9 cellular contexts compared by ENCODE assay signal in the genomic region with DNA sequence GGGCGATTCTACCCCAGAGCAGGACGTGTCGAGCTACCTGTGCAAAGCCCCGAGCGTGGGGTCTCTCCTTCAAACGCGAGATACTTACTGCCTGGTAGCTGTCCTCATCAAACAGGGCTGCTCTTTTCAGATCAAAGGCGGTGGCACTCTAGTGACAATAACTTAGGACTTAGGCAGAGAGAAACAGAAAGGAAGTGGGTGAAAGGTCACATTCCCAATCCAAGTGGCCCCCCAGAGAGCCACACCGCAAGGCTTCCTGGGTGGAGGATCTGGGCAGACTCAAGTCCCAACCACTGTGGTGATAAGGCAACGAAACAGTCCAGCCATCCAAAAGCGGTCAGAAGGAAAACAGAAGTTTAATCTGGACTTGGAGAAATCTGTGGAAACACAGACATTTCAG.
DNase-seq lines count a peak whose midpoint lies in the region; ATAC-seq and TF ChIP-seq lines count a peak whose summit lies in the region.
"Had no signal": no experiment of that assay in that cellular context is flagged by ENCODE, and none has a peak within 500 bp of the region (broad histone marks: within the 10 kb centered on the region; RNA-seq: fewer than 3 reads in every experiment).

No MANE protein-coding gene starts in this region.

- no peaks in the 10 kb centered on the region for H4K20me1 ChIP-seq in fibroblast of lung (ENCODE audit: control insufficient read depth, extremely low read depth, insufficient read depth, low read length)

- H3K27ac ChIP-seq in fibroblast of lung (ENCODE audit: insufficient read depth, low read length) (peak overlapping the region; percentile 41), uterus (peak overlapping the region; percentile 77 to 78), trophoblast cell (ENCODE audit: low read depth, low read length) (no peak overlapping the region)

- no peak overlapping the region for H2BK5ac ChIP-seq in trophoblast cell (ENCODE audit: low read depth, low read length, poor library complexity)

- H3K4me1 ChIP-seq in fibroblast of lung (ENCODE audit: control insufficient read depth, extremely low read depth, insufficient read depth, low read length) (peaks cover 19% of the 10 kb centered on the region), uterus (peaks cover 5 to 6% of the 10 kb centered on the region in 2 donors), trophoblast cell (ENCODE audit: control insufficient read depth in 1 of 2, insufficient read depth in 2 of 2, low read length in 2 of 2) (peaks cover 0 to 11% of the 10 kb centered on the region in 2 experiments)

- no CpG with 5 or more reads among the region's 11 CpGs for WGBS in trophoblast cell (ENCODE audit: extremely low coverage, insufficient coverage, insufficient read length)

- no peak overlapping the region for H2BK120ac ChIP-seq in trophoblast cell (ENCODE audit: insufficient read depth, low read length, poor library complexity)

- no peak overlapping the region for H2BK12ac ChIP-seq in trophoblast cell (ENCODE audit: low read length)

- intact Hi-C loops in Right ventricle myocardium inferior (cut with DNase I): loop anchor here (2.0 to 5.0 kb wide), 4 partner anchors 54 to 132 kb away; no protein-coding TSS in a partner anchor
- intact Hi-C loops in cardiac septum (cut with DNase I): loop anchor here (10.0 kb wide), 2 partner anchors 150 to 990 kb away; no protein-coding TSS in a partner anchor
- intact Hi-C loops in uterus (cut with DNase I; ENCODE audit: low total_unique reads): no loop called here

- H3K27ac Mint-ChIP-seq in nephron: peak overlapping the region; percentile 68 to 89 (median 75)
- H3K27ac Mint-ChIP-seq: B cell had no signal

- H4K12ac ChIP-seq in trophoblast cell (ENCODE audit: low read depth, low read length): no peak overlapping the region

- no peak overlapping the region for H3K14ac ChIP-seq in trophoblast cell (ENCODE audit: low read length)

- H3K79me2 ChIP-seq in fibroblast of lung (ENCODE audit: control insufficient read depth, insufficient read depth, low read length) (no peaks in the 10 kb centered on the region), trophoblast cell (ENCODE audit: control insufficient read depth, insufficient read depth, low read length, poor library complexity) (no peaks in the 10 kb centered on the region)

- H3K4me3 Mint-ChIP-seq in nephron: peak overlapping the region; percentile 2 to 69 (median 58)
- H3K4me3 Mint-ChIP-seq: B cell had no signal

- no peak overlapping the region for H3K18ac ChIP-seq in trophoblast cell (ENCODE audit: low read length)

- H3K9me3 ChIP-seq in fibroblast of lung (ENCODE audit: control insufficient read depth, insufficient read depth, low read depth, low read length) (no peaks in the 10 kb centered on the region), uterus (no peaks in the 10 kb centered on the region), trophoblast cell (ENCODE audit: insufficient read depth, low read depth, low read length) (peaks cover 3% of the 10 kb centered on the region)

- no peak overlapping the region for H4K8ac ChIP-seq in trophoblast cell (ENCODE audit: low read depth, low read length)

- H3K9me3 Mint-ChIP-seq in nephron: peaks cover 10% of the 10 kb centered on the region

- H3K79me1 ChIP-seq in trophoblast cell (ENCODE audit: low read length): no peaks in the 10 kb centered on the region

- H3K4ac ChIP-seq in trophoblast cell (ENCODE audit: low read depth, low read length): no peak overlapping the region

- H3K27me3 Mint-ChIP-seq in nephron (ENCODE audit: low read depth): peaks cover 17% of the 10 kb centered on the region

- H3K4me3 ChIP-seq in fibroblast of lung (replicated peaks in 1 of 4; ENCODE audit: control extremely low read depth in 1 of 4, insufficient read depth in 1 of 4, low read depth in 3 of 4, low read length in 4 of 4): peak overlapping the region in 2 of 4 experiments; percentile 20 to 29
- H3K4me3 ChIP-seq in uterus: peak overlapping the region in 1 of 2 donors; percentile 21
- no peak overlapping the region for H3K4me3 ChIP-seq in trophoblast cell (ENCODE audit: low read depth, low read length)

- H4K91ac ChIP-seq in trophoblast cell (ENCODE audit: low read depth, low read length): no peak overlapping the region

- TF ChIP-seq CTCF in fibroblast of lung (conservative IDR thresholded peaks at IDR 0.05 in 1 of 2, IDR thresholded peaks at IDR 0.05 in 1 of 2; ENCODE audit: low read depth in 1 of 2, low read length in 2 of 2) (no peak), nephron (IDR thresholded peaks at IDR 0.05; ENCODE audit: unreplicated experiment in 3 of 3) (no peak), uterus (IDR thresholded peaks at IDR 0.05) (no peak)

- H3K36me3 Mint-ChIP-seq in nephron (ENCODE audit: low read depth): no peaks in the 10 kb centered on the region

- H3K36me3 ChIP-seq in fibroblast of lung (ENCODE audit: control insufficient read depth, insufficient read depth, low read length) (no peaks in the 10 kb centered on the region), uterus (no peaks in the 10 kb centered on the region), trophoblast cell (ENCODE audit: control insufficient read depth in 1 of 2, insufficient read depth in 2 of 2, low read length in 2 of 2) (no peaks in the 10 kb centered on the region)

- H3K4me2 ChIP-seq in fibroblast of lung (ENCODE audit: extremely low read depth, insufficient read depth, low read length): peak overlapping the region; percentile 42
- no peak overlapping the region for H3K4me2 ChIP-seq in trophoblast cell (ENCODE audit: low read length)

- H2AFZ ChIP-seq in fibroblast of lung (ENCODE audit: low read length) (peak overlapping the region; percentile 56), trophoblast cell (ENCODE audit: insufficient read depth, low read length, poor library complexity) (no peak overlapping the region)

- H3K23ac ChIP-seq in trophoblast cell (ENCODE audit: low read length): no peak overlapping the region

- DNase-seq in Right ventricle myocardium inferior (ENCODE audit: missing footprints) (no peak), cardiac septum (ENCODE audit: low spot score) (no peak), fibroblast of lung (ENCODE audit: low read depth in 2 of 2) (peak; percentile 54 to 87), uterus (no peak), trophoblast cell (no peak), NCI-H748 (lab: John Stamatoyannopoulos, UW; ENCODE audit: unreplicated experiment) (no peak), NCI-H82 (lab: John Stamatoyannopoulos, UW) (no peak)

- H3K4me1 Mint-ChIP-seq in nephron: peaks cover 47% of the 10 kb centered on the region

- TF ChIP-seq POLR2A in uterus (IDR thresholded peaks at IDR 0.05): no peak

- no peak overlapping the region for H2AK5ac ChIP-seq in trophoblast cell (ENCODE audit: low read length)

- peak; percentile 71 for ATAC-seq in Right ventricle myocardium inferior

- no peaks in the 10 kb centered on the region for H3K27me3 ChIP-seq in fibroblast of lung (ENCODE audit: control insufficient read depth, insufficient read depth, low read length)
- no peaks in the 10 kb centered on the region for H3K27me3 ChIP-seq in uterus
- no peaks in the 10 kb centered on the region for H3K27me3 ChIP-seq in trophoblast cell (ENCODE audit: insufficient read depth, low read length)

- H3K9ac ChIP-seq in fibroblast of lung (ENCODE audit: insufficient read depth, low read length): no peak overlapping the region
- H3K9ac ChIP-seq in trophoblast cell (ENCODE audit: low read length): no peak overlapping the region

Comparison
In these comparisons a context has a peak if more than half of its experiments do, and no peak if none do; other contexts are left out.
1. DNase-seq: peak in fibroblast of lung (2 of 2); none in Right ventricle myocardium inferior (single experiment), cardiac septum (single experiment), uterus (0 of 2), trophoblast cell (0 of 2), NCI-H748 (single experiment) and NCI-H82 (single experiment).